ENCODE assay signal across 29 cellular contexts in the genomic region with DNA sequence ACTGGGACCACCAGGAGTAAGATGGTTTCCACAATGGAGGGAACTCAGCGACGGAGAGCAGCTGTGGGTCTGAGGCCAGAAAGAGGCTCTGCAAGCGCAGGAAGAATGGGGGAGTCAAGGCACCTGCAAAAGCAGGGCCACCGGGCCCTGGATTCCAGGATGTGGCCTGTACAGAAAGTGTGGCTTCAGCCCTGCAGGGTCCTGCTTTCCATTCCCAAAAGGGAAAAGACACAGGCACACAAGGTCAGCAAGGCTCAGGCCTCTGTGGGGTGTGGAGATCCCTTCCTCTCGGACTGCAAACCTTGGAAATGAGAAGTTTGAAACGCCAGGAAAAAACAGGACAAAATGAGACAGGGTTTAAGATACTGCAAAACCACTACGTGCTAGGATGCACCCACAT.
"Had no signal": no experiment of that assay in that cellular context is flagged by ENCODE, and none has a peak within 500 bp of the region (broad histone marks: within the 10 kb centered on the region; RNA-seq: fewer than 3 reads in every experiment).

No MANE protein-coding gene starts in this region.

- H3K27me3 ChIP-seq: colonic mucosa, esophagus squamous epithelium, gastroesophageal sphincter, heart right ventricle, neutrophil, pancreas, vagina had no signal

- ATAC-seq: activated CD8-positive, alpha-beta memory T cell treated with anti-CD3 and anti-CD28 coated beads, Interleukin-2, amount 10 ng/mL, durations not matched to agents 7 days and 5 days; activated CD8-positive, alpha-beta T cell treated with anti-CD3 and anti-CD28 coated beads for 36 hours; activated naive CD8-positive, alpha-beta T cell treated with anti-CD3 and anti-CD28 coated beads, Interleukin-2, amount 50 U/mL, for 24 hours; gastroesophageal sphincter; heart right ventricle; left cardiac atrium; lower lobe of right lung; naive thymus-derived CD8-positive, alpha-beta T cell; pancreas; right cardiac atrium had no signal

- H3K4me1 Mint-ChIP-seq: activated CD4-positive, alpha-beta T cell treated with anti-CD3 and anti-CD28 coated beads, Interleukin-2, amount 10 ng/mL, durations not matched to agents 7 days and 5 days; activated CD8-positive, alpha-beta memory T cell treated with anti-CD3 and anti-CD28 coated beads, Interleukin-2, amount 10 ng/mL, durations not matched to agents 7 days and 5 days; activated naive CD8-positive, alpha-beta T cell treated with anti-CD3 and anti-CD28 coated beads, Interleukin-2, amount 50 U/mL, for 24 hours; naive thymus-derived CD8-positive, alpha-beta T cell had no signal

- H3K36me3 Mint-ChIP-seq: activated CD8-positive, alpha-beta memory T cell treated with anti-CD3 and anti-CD28 coated beads, Interleukin-2, amount 10 ng/mL, durations not matched to agents 7 days and 5 days; naive thymus-derived CD8-positive, alpha-beta T cell had no signal

- H3K27ac Mint-ChIP-seq: activated CD4-positive, alpha-beta T cell treated with anti-CD3 and anti-CD28 coated beads, Interleukin-2, amount 10 ng/mL, durations not matched to agents 7 days and 5 days; activated CD8-positive, alpha-beta memory T cell treated with anti-CD3 and anti-CD28 coated beads, Interleukin-2, amount 10 ng/mL, durations not matched to agents 7 days and 5 days; activated CD8-positive, alpha-beta T cell treated with anti-CD3 and anti-CD28 coated beads for 36 hours; activated naive CD8-positive, alpha-beta T cell treated with anti-CD3 and anti-CD28 coated beads, Interleukin-2, amount 50 U/mL, for 24 hours; activated T-helper 1 cell treated with anti-CD3 and anti-CD28 coated beads, Interleukin-12 subunit alpha, Interleukin-12 subunit beta, Interleukin-2, Interleukin-4 antibody, amounts not matched to agents 30 ng/mL and 10 ng/mL and 1 ng/mL, durations not matched to agents 14 hours and 24 hours and 36 hours; naive thymus-derived CD8-positive, alpha-beta T cell; stimulated activated naive CD8-positive, alpha-beta T cell treated with anti-CD3 and anti-CD28 coated beads, Interleukin-15, Interleukin-2, amounts not matched to agents 100 ng/mL and 50 ng/mL, for 24 hours had no signal

- H3K27me3 Mint-ChIP-seq: activated CD4-positive, alpha-beta T cell treated with anti-CD3 and anti-CD28 coated beads, Interleukin-2, amount 10 ng/mL, durations not matched to agents 7 days and 5 days; activated CD8-positive, alpha-beta memory T cell treated with anti-CD3 and anti-CD28 coated beads, Interleukin-2, amount 10 ng/mL, durations not matched to agents 7 days and 5 days; activated naive CD8-positive, alpha-beta T cell treated with anti-CD3 and anti-CD28 coated beads, Interleukin-2, amount 50 U/mL, for 24 hours; stimulated activated naive CD8-positive, alpha-beta T cell treated with anti-CD3 and anti-CD28 coated beads, Interleukin-15, Interleukin-2, amounts not matched to agents 100 ng/mL and 50 ng/mL, for 24 hours had no signal

- DNase-seq: activated CD4-positive, alpha-beta T cell treated with anti-CD3 and anti-CD28 coated beads, Interleukin-2, amount 10 ng/mL, durations not matched to agents 7 days and 5 days; activated CD4-positive, CD25-positive, alpha-beta regulatory T cell treated with anti-CD3 and anti-CD28 coated beads, Interleukin-2, amount 50 U/mL, for 72 hours; activated CD8-positive, alpha-beta memory T cell treated with anti-CD3 and anti-CD28 coated beads, Interleukin-2, amount 10 ng/mL, durations not matched to agents 7 days and 5 days; activated CD8-positive, alpha-beta T cell treated with anti-CD3 and anti-CD28 coated beads for 36 hours; activated gamma-delta T cell; activated naive CD4-positive, alpha-beta T cell treated with anti-CD3 and anti-CD28 coated beads, Interleukin-2, amount 50 U/mL, for 16 hours; activated naive CD8-positive, alpha-beta T cell treated with anti-CD3 and anti-CD28 coated beads, Interleukin-2, amount 50 U/mL, for 24 hours; activated T-cell treated with anti-CD3 and anti-CD28 coated beads for 4 hours; central memory CD4-positive, alpha-beta T cell; colonic mucosa; esophagus squamous epithelium; heart right ventricle; islet precursor cell; left cardiac atrium; lower lobe of right lung; mesendoderm; naive thymus-derived CD8-positive, alpha-beta T cell; right cardiac atrium; stimulated activated CD4-positive, alpha-beta T cell treated with anti-CD3 and anti-CD28 coated beads, Interleukin-1b, Interleukin-23, amount 100 ng/mL, for 48 hours; T-helper 1 cell; trophoblast cell; WERI-Rb-1 had no signal

- H3K36me3 ChIP-seq: colonic mucosa, neutrophil, vagina, WERI-Rb-1 had no signal

- H3K9me3 Mint-ChIP-seq: activated CD4-positive, alpha-beta T cell treated with anti-CD3 and anti-CD28 coated beads, Interleukin-2, amount 10 ng/mL, durations not matched to agents 7 days and 5 days; activated CD8-positive, alpha-beta T cell treated with anti-CD3 and anti-CD28 coated beads for 36 hours; activated naive CD8-positive, alpha-beta T cell treated with anti-CD3 and anti-CD28 coated beads, Interleukin-2, amount 50 U/mL, for 24 hours; activated T-helper 1 cell treated with anti-CD3 and anti-CD28 coated beads, Interleukin-12 subunit alpha, Interleukin-12 subunit beta, Interleukin-2, Interleukin-4 antibody, amounts not matched to agents 30 ng/mL and 10 ng/mL and 1 ng/mL, durations not matched to agents 14 hours and 24 hours and 36 hours; brain; naive thymus-derived CD8-positive, alpha-beta T cell; stimulated activated naive CD8-positive, alpha-beta T cell treated with anti-CD3 and anti-CD28 coated beads, Interleukin-15, Interleukin-2, amounts not matched to agents 100 ng/mL and 50 ng/mL, for 24 hours had no signal

- H3K27ac ChIP-seq: colonic mucosa, esophagus squamous epithelium, gastroesophageal sphincter, heart right ventricle, lower lobe of right lung, neutrophil, pancreas, vagina, WERI-Rb-1 had no signal

- H3K4me3 Mint-ChIP-seq: activated CD4-positive, alpha-beta T cell treated with anti-CD3 and anti-CD28 coated beads, Interleukin-2, amount 10 ng/mL, durations not matched to agents 7 days and 5 days; activated CD8-positive, alpha-beta memory T cell treated with anti-CD3 and anti-CD28 coated beads, Interleukin-2, amount 10 ng/mL, durations not matched to agents 7 days and 5 days; activated CD8-positive, alpha-beta T cell treated with anti-CD3 and anti-CD28 coated beads for 36 hours; activated naive CD8-positive, alpha-beta T cell treated with anti-CD3 and anti-CD28 coated beads, Interleukin-2, amount 50 U/mL, for 24 hours; activated T-helper 1 cell treated with anti-CD3 and anti-CD28 coated beads, Interleukin-12 subunit alpha, Interleukin-12 subunit beta, Interleukin-2, Interleukin-4 antibody, amounts not matched to agents 30 ng/mL and 10 ng/mL and 1 ng/mL, durations not matched to agents 14 hours and 24 hours and 36 hours; brain; naive thymus-derived CD8-positive, alpha-beta T cell; stimulated activated naive CD8-positive, alpha-beta T cell treated with anti-CD3 and anti-CD28 coated beads, Interleukin-15, Interleukin-2, amounts not matched to agents 100 ng/mL and 50 ng/mL, for 24 hours had no signal

- H3K9me3 ChIP-seq: colonic mucosa, esophagus squamous epithelium, gastroesophageal sphincter, heart right ventricle, lower lobe of right lung, neutrophil, pancreas, vagina had no signal

- H3K4me3 ChIP-seq: colonic mucosa, esophagus squamous epithelium, gastroesophageal sphincter, heart right ventricle, lower lobe of right lung, pancreas, vagina had no signal

- H3K4me1 ChIP-seq: esophagus squamous epithelium, gastroesophageal sphincter, lower lobe of right lung, vagina had no signal
